ENCODE assay signal across 23 cellular contexts in genomic region chr19:40990972-40991381, GRCh38. TPM values are rescaled to one million over a fixed set of nuclear protein-coding genes. Genes with fewer than 3 reads are reported as not detected.
DNase-seq lines count a peak whose midpoint lies in the region; ATAC-seq and TF ChIP-seq lines count a peak whose summit lies in the region.
"Had no signal": no experiment of that assay in that cellular context is flagged by ENCODE, and none has a peak within 500 bp of the region (broad histone marks: within the 10 kb centered on the region; RNA-seq: fewer than 3 reads in every experiment).

TSS of gene CYP2B6 (plus strand) at chr19:40991282. CDS start at chr19:40991306, 24 bp downstream.

- H3K27me3 ChIP-seq in H7 (ENCODE audit: control insufficient read depth, insufficient read depth, low read length), result no peaks in the 10 kb centered on the region
- no peaks in the 10 kb centered on the region for H3K27me3 ChIP-seq in Peyer's patch
- H3K27me3 ChIP-seq in trophoblast cell (ENCODE audit: insufficient read depth, low read length), result no peaks in the 10 kb centered on the region
- H3K27me3 ChIP-seq in heart left ventricle, result no peaks in the 10 kb centered on the region

- H3K18ac ChIP-seq in trophoblast cell (ENCODE audit: low read length), result no peak within 1 kb of the TSS

- peak within 1 kb of the TSS; percentile 52 for H3K23ac ChIP-seq in trophoblast cell (ENCODE audit: low read length)

- H3K9me3 ChIP-seq in Peyer's patch (no peaks in the 10 kb centered on the region), trophoblast cell (ENCODE audit: insufficient read depth, low read depth, low read length) (peaks cover 3% of the 10 kb centered on the region), heart left ventricle (peaks cover 0 to 6% (median 0%) of the 10 kb centered on the region in 12 donors)
- H3K9me3 ChIP-seq: SJSA1 had no signal

- H3K79me2 ChIP-seq in trophoblast cell (ENCODE audit: control insufficient read depth, insufficient read depth, low read length, poor library complexity), result no peaks in the 10 kb centered on the region

- H3K4me2 ChIP-seq in trophoblast cell (ENCODE audit: low read length), result no peak within 1 kb of the TSS
- H3K4me2 ChIP-seq: PC-9 had no signal

- no peak within 1 kb of the TSS for H3K14ac ChIP-seq in trophoblast cell (ENCODE audit: low read length)

- H2BK5ac ChIP-seq in trophoblast cell (ENCODE audit: low read depth, low read length, poor library complexity), result no peak within 1 kb of the TSS

- H4K91ac ChIP-seq in trophoblast cell (ENCODE audit: low read depth, low read length), result no peak within 1 kb of the TSS

- no peaks in the 10 kb centered on the region for H3K79me1 ChIP-seq in trophoblast cell (ENCODE audit: low read length)

- no peak for TF ChIP-seq POLR2A in Peyer's patch (IDR thresholded peaks at IDR 0.05)
- TF ChIP-seq POLR2A in heart left ventricle (IDR thresholded peaks at IDR 0.05), result no peak

- intact Hi-C loops in heart left ventricle (cut with DNase I), result no loop called here

- no peak within 1 kb of the TSS for H2BK120ac ChIP-seq in trophoblast cell (ENCODE audit: insufficient read depth, low read length, poor library complexity)

- H3K36me3 ChIP-seq in H7 (replicated peaks; ENCODE audit: control insufficient read depth, insufficient read depth, low read length) (no peaks in the 10 kb centered on the region), Peyer's patch (no peaks in the 10 kb centered on the region), trophoblast cell (ENCODE audit: control insufficient read depth in 1 of 2, insufficient read depth in 2 of 2, low read length in 2 of 2) (no peaks in the 10 kb centered on the region), heart left ventricle (no peaks in the 10 kb centered on the region)
- H3K36me3 ChIP-seq: SJSA1 had no signal

- H3K27ac ChIP-seq in Peyer's patch (peak within 1 kb of the TSS in 2 of 4 donors; percentile 5 to 39), trophoblast cell (ENCODE audit: low read depth, low read length) (no peak within 1 kb of the TSS), heart left ventricle (no peak within 1 kb of the TSS)
- H3K27ac ChIP-seq: HL-60, PC-9, SJSA1 had no signal

- no peak within 1 kb of the TSS for H3K4ac ChIP-seq in trophoblast cell (ENCODE audit: low read depth, low read length)

- DNase-seq in H7 (no peak), Peyer's patch (no peak), left lobe of liver (ENCODE audit: low spot score) (peak; percentile 87), trophoblast cell (no peak), heart left ventricle (no peak)
- DNase-seq: Karpas-422, NCI-H1092 treated with DMSO at 0.1 percent for 48 hours, NCI-H1436, NCI-H1930, NCI-H2107, NCI-H446, NCI-H524 treated with DMSO at 0.1 percent for 48 hours, NCI-H774, Right ventricle myocardium superior, RPMI8226, T-cell had no signal

- no peak within 1 kb of the TSS for H3K9ac ChIP-seq in trophoblast cell (ENCODE audit: low read length)

- no CpG with 5 or more reads among the region's 2 CpGs for WGBS in trophoblast cell (ENCODE audit: extremely low coverage, insufficient coverage, insufficient read length)
- 74 to 77% (median 75%) methylated on average over 2 of the region's 2 CpGs for WGBS in heart left ventricle, 4 donors

- no peak within 1 kb of the TSS for H2BK12ac ChIP-seq in trophoblast cell (ENCODE audit: low read length)

- TF ChIP-seq CTCF in Peyer's patch (IDR thresholded peaks at IDR 0.05) (no peak), heart left ventricle (IDR thresholded peaks at IDR 0.05) (no peak)

- H3K4me3 ChIP-seq in H7 (ENCODE audit: insufficient read depth, low read depth, low read length) (no peak within 1 kb of the TSS), Peyer's patch (no peak within 1 kb of the TSS), trophoblast cell (ENCODE audit: low read depth, low read length) (no peak within 1 kb of the TSS), heart left ventricle (no peak within 1 kb of the TSS)
- H3K4me3 ChIP-seq: PC-9, SJSA1 had no signal

- H3K4me1 ChIP-seq in Peyer's patch, result peaks cover 0 to 6% (median 0%) of the 10 kb centered on the region in 4 donors
- no peaks in the 10 kb centered on the region for H3K4me1 ChIP-seq in trophoblast cell (ENCODE audit: control insufficient read depth in 1 of 2, insufficient read depth in 2 of 2, low read length in 2 of 2)
- no peaks in the 10 kb centered on the region for H3K4me1 ChIP-seq in heart left ventricle
- H3K4me1 ChIP-seq: SJSA1 had no signal

- H4K8ac ChIP-seq in trophoblast cell (ENCODE audit: low read depth, low read length), result no peak within 1 kb of the TSS

- H2AFZ ChIP-seq in trophoblast cell (ENCODE audit: insufficient read depth, low read length, poor library complexity), result no peak within 1 kb of the TSS
- H2AFZ ChIP-seq: PC-9 had no signal

- no peak within 1 kb of the TSS for H4K12ac ChIP-seq in trophoblast cell (ENCODE audit: low read depth, low read length)

- ATAC-seq in left lobe of liver, result peak; percentile 67
- ATAC-seq in heart left ventricle, result no peak
- ATAC-seq in GM21786 (IDR thresholded peaks at IDR 0.05; ENCODE audit: unreplicated experiment), result no peak
- ATAC-seq in GM21526 (IDR thresholded peaks at IDR 0.05; ENCODE audit: low FRiP score, unreplicated experiment), result no peak
- ATAC-seq: T-cell had no signal

- H2AK5ac ChIP-seq in trophoblast cell (ENCODE audit: low read length), result no peak within 1 kb of the TSS

RNA-seq across cellular contexts. Expression of gene CYP2B6, which starts in this region (rescaled TPM):
- total RNA-seq in H7 (2014; rRNA removed; shearing (Covaris generic)), result 16.0 and 22.4 TPM in 2 replicates
- total RNA-seq in Peyer's patch (10 to 100 TPM in 3 of 4 donors, 1 to 10 TPM in 1; 5.8 to 58.8 (median 25.0) TPM), left lobe of liver (801 TPM), heart left ventricle (under 1 TPM in 1 of 9 donors, not detected in 8; 0.14 TPM)
- polyA plus RNA-seq in trophoblast cell (2013), result 0.01 and 0.06 TPM in 2 replicates
- polyA plus RNA-seq in heart left ventricle, result not detected
- total RNA-seq: H4, PC-9, SJSA1 had no signal
- polyA plus RNA-seq: BJ had no signal

Comparison
In these comparisons a context has a peak if more than half of its experiments do, and no peak if none do; other contexts are left out.
1. RNA of gene CYP2B6 (total RNA-seq): 801 TPM in left lobe of liver (single experiment); 5.8 to 58.8 TPM in Peyer's patch, 16.0 to 22.4 TPM in H7 and 0.14 TPM in heart left ventricle; every median in the first group is over 10 times any median in the second.